In genomic region chr12:46389130-46389616, GRCh38 we compare ENCODE assay signal across 1 cellular context.
TF ChIP-seq lines count a peak whose summit lies in the region.

No MANE protein-coding gene starts in this region.

TF ChIP-seq in SK-N-SH, 30 proteins besides CTCF, POLR2A, EP300 and RAD21 (continued from another document):
- TF ChIP-seq ZBTB33 (IDR thresholded peaks at IDR 0.05; ENCODE audit: borderline replicate concordance, low read depth): no peak
- no peak for TF ChIP-seq SMC3 (IDR thresholded peaks at IDR 0.05; ENCODE audit: low read depth, low read length)
- TF ChIP-seq FOSL2 (IDR thresholded peaks at IDR 0.05; ENCODE audit: borderline replicate concordance, low read depth): no peak
- no peak for TF ChIP-seq TEAD4 (IDR thresholded peaks at IDR 0.05; ENCODE audit: borderline replicate concordance, insufficient read depth)
- TF ChIP-seq YY1 (IDR thresholded peaks at IDR 0.05; ENCODE audit: low read depth): no peak
TF ChIP-seq in SK-N-SH: peak in this region for 4.
